ENCODE assay signal across 16 cellular contexts in the genomic region with DNA sequence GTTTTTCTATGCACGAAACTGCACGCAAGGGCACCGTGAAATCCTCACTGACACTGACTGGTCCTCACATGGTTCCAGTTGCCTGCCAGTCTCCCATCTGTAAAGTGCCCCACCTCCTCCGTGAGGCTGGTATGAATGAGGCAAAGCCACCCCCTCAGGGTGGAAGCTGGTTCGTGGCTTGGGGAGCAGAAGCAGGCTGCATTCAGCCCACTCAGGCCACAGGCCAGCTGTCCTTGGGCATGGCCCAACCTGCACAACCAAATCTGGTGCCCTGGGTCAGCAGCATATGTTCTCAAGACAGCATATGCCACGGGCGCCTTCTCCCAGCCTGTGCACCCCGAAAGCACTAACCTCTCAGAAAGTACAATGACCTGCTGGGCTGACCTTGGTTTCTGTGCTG.
"Had no signal": no experiment of that assay in that cellular context is flagged by ENCODE, and none has a peak within 500 bp of the region (broad histone marks: within the 10 kb centered on the region; RNA-seq: fewer than 3 reads in every experiment).

No MANE protein-coding gene starts in this region.

- H3K27me3 ChIP-seq: heart left ventricle, ovary, suprapubic skin, thyroid gland had no signal

- H3K36me3 ChIP-seq: esophagus squamous epithelium, heart left ventricle, ovary, suprapubic skin, thyroid gland had no signal

- ATAC-seq: heart left ventricle; left colon; mucosa of descending colon; natural killer cell; right cardiac atrium; stimulated activated naive CD8-positive, alpha-beta T cell treated with anti-CD3 and anti-CD28 coated beads, Interleukin-15, Interleukin-2, amounts not matched to agents 100 U/mL and 50 U/mL, for 24 hours had no signal

- H3K9me3 ChIP-seq: esophagus squamous epithelium, heart left ventricle, mucosa of descending colon, ovary, suprapubic skin, thyroid gland had no signal

- DNase-seq: dermis blood vessel endothelial cell; esophagus squamous epithelium; foreskin fibroblast; heart left ventricle; hippocampal formation; left colon; mammary epithelial cell; mucosa of descending colon; natural killer cell; ovary; right cardiac atrium; stimulated activated CD4-positive, alpha-beta T cell treated with anti-CD3 and anti-CD28 coated beads, Interleukin-2, amount 100 ng/mL, for 48 hours; stimulated activated naive CD8-positive, alpha-beta T cell treated with anti-CD3 and anti-CD28 coated beads, Interleukin-15, Interleukin-2, amounts not matched to agents 100 U/mL and 50 U/mL, for 24 hours; thyroid gland had no signal

- H3K4me2 ChIP-seq: smooth muscle cell had no signal

- H3K4me3 ChIP-seq: esophagus squamous epithelium, heart left ventricle, mucosa of descending colon, ovary, smooth muscle cell, suprapubic skin, thyroid gland had no signal

- H3K27ac ChIP-seq: esophagus squamous epithelium, heart left ventricle, ovary, suprapubic skin, thyroid gland had no signal

- H3K4me1 ChIP-seq: esophagus squamous epithelium, suprapubic skin had no signal
